In genomic region chr7:92043098-92043497, GRCh38 we compare ENCODE assay signal across 17 cellular contexts.
"Had no signal": no experiment of that assay in that cellular context is flagged by ENCODE, and none has a peak within 500 bp of the region (broad histone marks: within the 10 kb centered on the region; RNA-seq: fewer than 3 reads in every experiment).

No MANE protein-coding gene starts in this region.

- H3K27me3 ChIP-seq: body of pancreas, left lung had no signal

- H3K9me3 ChIP-seq: body of pancreas, left lung had no signal

- H3K27me3 Mint-ChIP-seq: activated naive CD8-positive, alpha-beta T cell treated with anti-CD3 and anti-CD28 coated beads for 36 hours; central memory CD8-positive, alpha-beta T cell; stimulated activated naive B cell treated with anti-CD40 and anti-IgM and Interleukin-4, amounts not matched to agents 10 μg/mL and 1 μg/mL and 100 μg/mL, for 72 hours had no signal

- H3K4me1 ChIP-seq: left lung had no signal

- H3K9me3 Mint-ChIP-seq: activated naive CD8-positive, alpha-beta T cell treated with anti-CD3 and anti-CD28 coated beads for 36 hours; activated T-helper 1 cell treated with anti-CD3 and anti-CD28 coated beads, Interleukin-12 subunit alpha, Interleukin-12 subunit beta, Interleukin-2, Interleukin-4 antibody, amounts not matched to agents 30 ng/mL and 10 ng/mL and 1 ng/mL, durations not matched to agents 14 hours and 24 hours and 36 hours; central memory CD8-positive, alpha-beta T cell; nephron progenitor cell; stimulated activated naive B cell treated with anti-CD40 and anti-IgM and Interleukin-4, amounts not matched to agents 10 μg/mL and 1 μg/mL and 100 μg/mL, for 72 hours had no signal

- H3K27ac Mint-ChIP-seq: activated naive CD8-positive, alpha-beta T cell treated with anti-CD3 and anti-CD28 coated beads for 36 hours; activated T-helper 1 cell treated with anti-CD3 and anti-CD28 coated beads, Interleukin-12 subunit alpha, Interleukin-12 subunit beta, Interleukin-2, Interleukin-4 antibody, amounts not matched to agents 30 ng/mL and 10 ng/mL and 1 ng/mL, durations not matched to agents 14 hours and 24 hours and 36 hours had no signal

- H3K27ac ChIP-seq: left lung had no signal

- DNase-seq: activated CD4-positive, alpha-beta T cell treated with anti-CD3 and anti-CD28 coated beads, Interleukin-2, amount 50 U/mL, for 1 hour; activated CD8-positive, alpha-beta memory T cell treated with anti-CD3 and anti-CD28 coated beads for 24 hours; activated naive CD8-positive, alpha-beta T cell treated with anti-CD3 and anti-CD28 coated beads for 36 hours; amygdala; body of pancreas; effector CD8-positive, alpha-beta T cell; left lung; mesenchymal stem cell; nephron progenitor cell; stimulated activated CD4-positive, alpha-beta T cell treated with anti-CD3 and anti-CD28 coated beads, Interleukin-15, amount 100 ng/mL, for 24 hours; stimulated activated CD4-positive, alpha-beta T cell treated with anti-CD3 and anti-CD28 coated beads, Interleukin-4, amount 100 ng/mL, for 1 hour; stimulated activated naive B cell treated with anti-CD40 and anti-IgM and Interleukin-4, amounts not matched to agents 10 μg/mL and 1 μg/mL and 100 μg/mL, for 72 hours; SW 1271; trophoblast cell had no signal

- FAIRE-seq: keratinocyte had no signal

- H3K4me3 ChIP-seq: body of pancreas, left lung had no signal

- H3K4me1 Mint-ChIP-seq: activated naive CD8-positive, alpha-beta T cell treated with anti-CD3 and anti-CD28 coated beads for 36 hours; central memory CD8-positive, alpha-beta T cell; stimulated activated naive B cell treated with anti-CD40 and anti-IgM and Interleukin-4, amounts not matched to agents 10 μg/mL and 1 μg/mL and 100 μg/mL, for 72 hours had no signal

- ATAC-seq: left lung; stimulated activated naive B cell treated with anti-CD40 and anti-IgM and Interleukin-4, amounts not matched to agents 10 μg/mL and 1 μg/mL and 100 μg/mL, for 72 hours had no signal

- H3K4me3 Mint-ChIP-seq: activated naive CD8-positive, alpha-beta T cell treated with anti-CD3 and anti-CD28 coated beads for 36 hours; activated T-helper 1 cell treated with anti-CD3 and anti-CD28 coated beads, Interleukin-12 subunit alpha, Interleukin-12 subunit beta, Interleukin-2, Interleukin-4 antibody, amounts not matched to agents 30 ng/mL and 10 ng/mL and 1 ng/mL, durations not matched to agents 14 hours and 24 hours and 36 hours; central memory CD8-positive, alpha-beta T cell; nephron progenitor cell; stimulated activated naive B cell treated with anti-CD40 and anti-IgM and Interleukin-4, amounts not matched to agents 10 μg/mL and 1 μg/mL and 100 μg/mL, for 72 hours had no signal
